19 cellular contexts compared by ENCODE assay signal in the genomic region with DNA sequence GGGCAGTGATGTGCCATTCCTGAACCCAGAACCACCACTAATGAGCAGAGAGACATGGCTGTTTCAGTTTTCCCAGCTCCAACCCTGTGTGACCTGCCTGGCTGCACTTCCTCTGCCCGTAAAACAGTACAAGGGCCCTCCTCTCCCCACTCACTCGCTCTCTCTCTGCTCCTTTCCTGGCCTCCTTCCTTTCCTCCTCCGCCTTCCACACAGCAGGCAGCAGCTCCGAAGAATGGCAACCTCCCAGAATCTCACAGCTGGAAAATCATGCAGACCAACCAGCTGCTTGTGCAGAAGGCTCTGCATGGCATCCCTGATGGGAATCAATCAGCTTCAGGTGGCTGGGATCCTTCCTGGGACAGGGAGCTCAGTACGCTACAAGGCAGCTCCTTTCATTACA. TPM values are rescaled to one million over a fixed set of nuclear protein-coding genes. Genes with fewer than 3 reads are reported as not detected.
A peak's percentile ranks its signal among the peaks of the same experiment; 100 is the strongest.
DNase-seq lines count a peak whose midpoint lies in the region; ATAC-seq, FAIRE-seq and TF ChIP-seq lines count a peak whose summit lies in the region.
"Had no signal": no experiment of that assay in that cellular context is flagged by ENCODE, and none has a peak within 500 bp of the region (broad histone marks: within the 10 kb centered on the region; RNA-seq: fewer than 3 reads in every experiment).

No MANE protein-coding gene starts in this region.

- no peak overlapping the region for H3K4me3 Mint-ChIP-seq in Caco-2 (ENCODE audit: unreplicated experiment)
- peak overlapping the region in 1 of 2 experiments; percentile 21; a peak in 1 of 5 replicates for H3K4me3 Mint-ChIP-seq in H9
- H3K4me3 Mint-ChIP-seq in astrocyte (ENCODE audit: unreplicated experiment) = no peak overlapping the region
- no peak overlapping the region for H3K4me3 Mint-ChIP-seq in stimulated activated effector memory CD8-positive, alpha-beta T cell treated with anti-CD3 and anti-CD28 coated beads, Interleukin-12 subunit alpha, Interleukin-12 subunit beta, amount 100 ng/mL, for 72 hours
- H3K4me3 Mint-ChIP-seq: CD8-positive, alpha-beta memory T cell had no signal

- no CpG with 5 or more reads among the region's 5 CpGs for WGBS in H9 (ENCODE audit: extremely low coverage, insufficient read length, low lambda C conversion rate)
- no CpG with 5 or more reads among the region's 5 CpGs for WGBS in mesendoderm (ENCODE audit: extremely low coverage, insufficient coverage, low lambda C conversion rate)

- H3K23me2 ChIP-seq in H9 (ENCODE audit: insufficient read length, low read depth, low read length, poor library complexity, severe bottlenecking) = no peaks in the 10 kb centered on the region

- no peak overlapping the region for H3K27ac ChIP-seq in H9 (ENCODE audit: insufficient read length, low read depth, low read length)
- no peak overlapping the region for H3K27ac ChIP-seq in astrocyte (ENCODE audit: low read depth, low read length)
- no peak overlapping the region for H3K27ac ChIP-seq in mesendoderm (ENCODE audit: low read depth, low read length)
- H3K27ac ChIP-seq: RWPE1 had no signal

- FAIRE-seq in astrocyte (lab: Jason Lieb, UNC) = no peak
- FAIRE-seq: G401.6 had no signal

- H4K5ac ChIP-seq in H9 (ENCODE audit: insufficient read length, low read depth, low read length) = no peak overlapping the region
- no peak overlapping the region for H4K5ac ChIP-seq in mesendoderm (ENCODE audit: low read length)

- H4K20me1 ChIP-seq in H9 (ENCODE audit: control insufficient read depth, insufficient read depth, insufficient read length) (no peaks in the 10 kb centered on the region), astrocyte (ENCODE audit: insufficient read depth, low read length) (no peaks in the 10 kb centered on the region)

- H3K18ac ChIP-seq in H9 (ENCODE audit: insufficient read length, low read depth, low read length) = peak overlapping the region; percentile 21
- no peak overlapping the region for H3K18ac ChIP-seq in mesendoderm (ENCODE audit: low read length)

- H2AK5ac ChIP-seq in H9 (ENCODE audit: insufficient read length, low read length) = no peak overlapping the region
- H2AK5ac ChIP-seq in mesendoderm (ENCODE audit: low read length) = peak overlapping the region; percentile 70

- H2BK120ac ChIP-seq in H9 (ENCODE audit: low read depth, low read length, poor library complexity, severe bottlenecking) (no peak overlapping the region), mesendoderm (ENCODE audit: low read depth, low read length) (no peak overlapping the region)

- H2BK15ac ChIP-seq in H9 (ENCODE audit: low read depth, low read length) (no peak overlapping the region), mesendoderm (replicated peaks; ENCODE audit: low read depth) (no peak overlapping the region)

- H2BK12ac ChIP-seq in H9 (ENCODE audit: insufficient read length, low read depth, low read length) = no peak overlapping the region

- no peak for DNase-seq in Caco-2
- DNase-seq in H9 = peak; percentile 62
- no peak for DNase-seq in astrocyte (ENCODE audit: low read depth)
- no peak for DNase-seq in mesendoderm
- DNase-seq in stimulated activated effector memory CD8-positive, alpha-beta T cell treated with anti-CD3 and anti-CD28 coated beads, Interleukin-12 subunit alpha, Interleukin-12 subunit beta, amount 100 ng/mL, for 72 hours (ENCODE audit: low spot score in 2 of 2) = no peak
- no peak for DNase-seq in posterior cingulate gyrus
- DNase-seq in RPMI8226 = no peak
- DNase-seq: C1 segment of cervical spinal cord; CD8-positive, alpha-beta memory T cell; DND-41; H7; NCI-H1417 treated with DMSO at 0.1 percent for 48 hours; NCI-H2029 treated with DMSO at 0.1 percent for 48 hours; NCI-H2227 treated with DMSO at 0.1 percent for 48 hours; NCI-H510A treated with DMSO at 0.1 percent for 48 hours; NCI-H82 had no signal

- intact Hi-C loops in Caco-2 (cut with micrococcal nuclease; ENCODE audit: unreplicated experiment) = no loop called here
- intact Hi-C loops in posterior cingulate gyrus (cut with DNase I) = no loop called here

- H3K79me1 ChIP-seq in H9 (ENCODE audit: insufficient read depth, low read depth, low read length, poor library complexity, severe bottlenecking) = no peaks in the 10 kb centered on the region
- H3K79me1 ChIP-seq in mesendoderm (ENCODE audit: low read length) = no peaks in the 10 kb centered on the region

- H4K91ac ChIP-seq in H9 (ENCODE audit: insufficient read length, low read depth, low read length) = no peak overlapping the region

- POLR2A ChIA-PET in Caco-2 (lab: Charles Lee) = no interaction called here

- H4K8ac ChIP-seq in H9 (replicated peaks; ENCODE audit: insufficient read length, low read depth, low read length) (no peak overlapping the region), mesendoderm (ENCODE audit: low read depth, low read length) (no peak overlapping the region)

- TF ChIP-seq CTCF in Caco-2 (IDR thresholded peaks at IDR 0.05; ENCODE audit: insufficient read depth in 1 of 2, low read depth in 1 of 2, low read length in 1 of 2, severe bottlenecking in 1 of 2, unreplicated experiment in 1 of 2) (no peak), H9 (conservative IDR thresholded peaks at IDR 0.05) (no peak), astrocyte (IDR thresholded peaks at IDR 0.05; ENCODE audit: insufficient read depth, low read depth, low read length) (no peak)

- H3K9me3 ChIP-seq in Caco-2 (no peaks in the 10 kb centered on the region), H9 (ENCODE audit: control insufficient read depth, low read depth, low read length) (no peaks in the 10 kb centered on the region), astrocyte (ENCODE audit: insufficient read depth, low read depth, low read length) (no peaks in the 10 kb centered on the region)

- H3K4me1 Mint-ChIP-seq in Caco-2 (ENCODE audit: low read depth, unreplicated experiment) = no peaks in the 10 kb centered on the region
- peaks cover 56 to 58% of the 10 kb centered on the region in 2 experiments for H3K4me1 Mint-ChIP-seq in H9
- H3K4me1 Mint-ChIP-seq in astrocyte (ENCODE audit: low read depth, unreplicated experiment) = peaks cover 1% of the 10 kb centered on the region
- H3K4me1 Mint-ChIP-seq in stimulated activated effector memory CD8-positive, alpha-beta T cell treated with anti-CD3 and anti-CD28 coated beads, Interleukin-12 subunit alpha, Interleukin-12 subunit beta, amount 100 ng/mL, for 72 hours = peaks cover 10% of the 10 kb centered on the region
- H3K4me1 Mint-ChIP-seq: CD8-positive, alpha-beta memory T cell had no signal

- H2BK5ac ChIP-seq in H9 (ENCODE audit: insufficient read length, low read length) (no peak overlapping the region), mesendoderm (ENCODE audit: low read length) (no peak overlapping the region)

- CTCF ChIA-PET in Caco-2 (lab: Charles Lee) = no interaction called here

- H3K79me2 ChIP-seq in H9 (ENCODE audit: insufficient read depth, low read length) = no peaks in the 10 kb centered on the region
- H3K79me2 ChIP-seq in astrocyte (ENCODE audit: insufficient read depth, low read length) = no peaks in the 10 kb centered on the region
- no peaks in the 10 kb centered on the region for H3K79me2 ChIP-seq in mesendoderm (ENCODE audit: control insufficient read depth, insufficient read depth, low read length)

- H3K23ac ChIP-seq in H9 (ENCODE audit: insufficient read length, low read depth, low read length) (no peak overlapping the region), mesendoderm (ENCODE audit: low read length) (peak overlapping the region; percentile 7)

- H3K27ac Mint-ChIP-seq in Caco-2 (ENCODE audit: unreplicated experiment) (peak overlapping the region; percentile 43), H9 (peak overlapping the region in 1 of 3 experiments; percentile 71; a peak in 1 of 7 replicates), astrocyte (ENCODE audit: unreplicated experiment) (peak overlapping the region; percentile 12)
- no peak overlapping the region for H3K27ac Mint-ChIP-seq in stimulated activated effector memory CD8-positive, alpha-beta T cell treated with anti-CD3 and anti-CD28 coated beads, Interleukin-12 subunit alpha, Interleukin-12 subunit beta, amount 100 ng/mL, for 72 hours
- H3K27ac Mint-ChIP-seq: CD8-positive, alpha-beta memory T cell had no signal

- H3K9me3 Mint-ChIP-seq in Caco-2 (ENCODE audit: unreplicated experiment) = no peaks in the 10 kb centered on the region
- peaks cover 0 to 2% of the 10 kb centered on the region in 2 experiments; a peak in 1 of 5 replicates for H3K9me3 Mint-ChIP-seq in H9
- H3K9me3 Mint-ChIP-seq in astrocyte (ENCODE audit: unreplicated experiment) = peaks cover 2% of the 10 kb centered on the region
- no peaks in the 10 kb centered on the region for H3K9me3 Mint-ChIP-seq in stimulated activated effector memory CD8-positive, alpha-beta T cell treated with anti-CD3 and anti-CD28 coated beads, Interleukin-12 subunit alpha, Interleukin-12 subunit beta, amount 100 ng/mL, for 72 hours

- no peaks in the 10 kb centered on the region for H3K36me3 Mint-ChIP-seq in Caco-2 (ENCODE audit: insufficient read depth, unreplicated experiment)
- H3K36me3 Mint-ChIP-seq in H9 (ENCODE audit: insufficient read depth in 1 of 3, low read depth in 3 of 3) = no peaks in the 10 kb centered on the region
- no peaks in the 10 kb centered on the region for H3K36me3 Mint-ChIP-seq in astrocyte (ENCODE audit: low read depth, unreplicated experiment)
- H3K36me3 Mint-ChIP-seq in stimulated activated effector memory CD8-positive, alpha-beta T cell treated with anti-CD3 and anti-CD28 coated beads, Interleukin-12 subunit alpha, Interleukin-12 subunit beta, amount 100 ng/mL, for 72 hours = no peaks in the 10 kb centered on the region
- H3K36me3 Mint-ChIP-seq: CD8-positive, alpha-beta memory T cell had no signal

- H2AFZ ChIP-seq in H9 (ENCODE audit: low read length) (no peak overlapping the region), astrocyte (ENCODE audit: low read depth, low read length) (no peak overlapping the region)

- H3K27me3 ChIP-seq in Caco-2 (replicated peaks; ENCODE audit: control insufficient read depth, insufficient read depth, low read length) (no peaks in the 10 kb centered on the region), H9 (ENCODE audit: insufficient read depth, low read length) (no peaks in the 10 kb centered on the region; the same call in 1 of the 2 replicates), astrocyte (ENCODE audit: insufficient read depth, low read length) (peaks cover 2% of the 10 kb centered on the region), mesendoderm (ENCODE audit: insufficient read depth, low read length, poor library complexity) (no peaks in the 10 kb centered on the region)

- BruUV-seq in Caco-2 (replicated peaks; lab: Mats Ljungman, UMichigan) = no TSS peak

- no peak overlapping the region for H3K9ac ChIP-seq in H9 (ENCODE audit: extremely low read depth, insufficient read length, low read length)
- H3K9ac ChIP-seq in astrocyte (ENCODE audit: low read length) = no peak overlapping the region
- no peak overlapping the region for H3K9ac ChIP-seq in mesendoderm (ENCODE audit: low read length)

- H3K4me1 ChIP-seq in Caco-2 = no peaks in the 10 kb centered on the region
- peaks cover 18% of the 10 kb centered on the region; the same call in 1 of the 2 replicates for H3K4me1 ChIP-seq in H9 (ENCODE audit: insufficient read depth, low read length)
- no peaks in the 10 kb centered on the region for H3K4me1 ChIP-seq in astrocyte (ENCODE audit: insufficient read depth, low read length)
- H3K4me1 ChIP-seq in mesendoderm (ENCODE audit: control insufficient read depth, low read depth, low read length) = peaks cover 31% of the 10 kb centered on the region

- peaks cover 17% of the 10 kb centered on the region for H3K27me3 Mint-ChIP-seq in Caco-2 (ENCODE audit: insufficient read depth, unreplicated experiment)
- H3K27me3 Mint-ChIP-seq in H9 (ENCODE audit: low read depth) = peaks cover 33% of the 10 kb centered on the region
- H3K27me3 Mint-ChIP-seq in astrocyte (ENCODE audit: low read depth, unreplicated experiment) = peaks cover 78% of the 10 kb centered on the region

- no peak overlapping the region for H3T11ph ChIP-seq in H9 (ENCODE audit: low read length)

- H3K4ac ChIP-seq in H9 (ENCODE audit: low read depth, low read length) (no peak overlapping the region), mesendoderm (ENCODE audit: low read depth, low read length) (no peak overlapping the region)

- H2BK20ac ChIP-seq in H9 (ENCODE audit: low read depth, low read length, poor library complexity, severe bottlenecking) = no peak overlapping the region

- H3K4me2 ChIP-seq in H9 (ENCODE audit: insufficient read depth, insufficient read length, low read length) (no peak overlapping the region), astrocyte (ENCODE audit: low read length) (no peak overlapping the region), mesendoderm (ENCODE audit: low read length) (no peak overlapping the region)

- H3K4me3 ChIP-seq in Caco-2 (ENCODE audit: low read depth, low read length) = no peak overlapping the region
- no peak overlapping the region for H3K4me3 ChIP-seq in astrocyte (ENCODE audit: insufficient read depth, low read depth, low read length)
- H3K4me3 ChIP-seq in mesendoderm (ENCODE audit: low read length) = no peak overlapping the region

- H3K36me3 ChIP-seq in Caco-2 (ENCODE audit: control insufficient read depth, insufficient read depth, low read length) (no peaks in the 10 kb centered on the region), astrocyte (ENCODE audit: insufficient read depth, low read length) (no peaks in the 10 kb centered on the region), mesendoderm (ENCODE audit: control insufficient read depth, insufficient read depth, low read length) (no peaks in the 10 kb centered on the region)

- H3K14ac ChIP-seq in H9 (ENCODE audit: insufficient read depth, low read length) = peak overlapping the region; percentile 76

- H3K56ac ChIP-seq in H9 (ENCODE audit: insufficient read length, low read depth, low read length) (no peak overlapping the region), mesendoderm (ENCODE audit: low read length) (peak overlapping the region; percentile 50)

- ATAC-seq in stimulated activated effector memory CD8-positive, alpha-beta T cell treated with anti-CD3 and anti-CD28 coated beads, Interleukin-12 subunit alpha, Interleukin-12 subunit beta, amount 100 ng/mL, for 72 hours = no peak

RNA-seq across cellular contexts. Expression of gene TMEM132E, which starts 27.3 kb away (rescaled TPM):
- total RNA-seq in Caco-2 (2022) (0.07 TPM in 1 of 2 replicates, not detected in the other), H9 (2021) (0.15 and 0.42 TPM in 2 replicates), astrocyte (0.18 and 0.26 TPM in 2 replicates)
- 0.08 TPM for polyA plus RNA-seq in mesendoderm (2013, experiment 1 of 2)
- 0.10 TPM for polyA plus RNA-seq in mesendoderm (2013, experiment 2 of 2)
- total RNA-seq: CD8-positive, alpha-beta memory T cell; HT-29 had no signal
